In the genomic region with DNA sequence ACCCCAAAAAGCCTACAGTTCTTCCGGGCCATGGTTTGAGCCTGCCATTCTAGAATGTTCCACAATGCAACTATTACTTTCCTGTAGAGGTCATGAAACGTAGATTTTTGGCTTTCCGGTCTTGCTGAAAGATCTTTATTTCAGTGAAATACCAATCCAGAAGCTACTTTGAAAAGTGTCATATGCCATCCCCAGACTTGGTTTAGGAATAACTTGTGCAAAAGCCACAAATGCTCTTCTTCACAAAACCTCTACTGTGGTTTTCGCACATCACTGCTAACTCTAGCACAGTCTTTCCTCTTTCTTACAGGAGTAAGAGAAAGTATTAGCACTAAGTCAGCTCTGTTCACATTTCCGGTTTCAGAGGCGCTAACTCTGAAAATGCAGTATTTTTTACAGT, we compare ENCODE assay signal across 14 cellular contexts. TPM values are rescaled to one million over a fixed set of nuclear protein-coding genes. Genes with fewer than 3 reads are reported as not detected.
DNase-seq lines count a peak whose midpoint lies in the region; ATAC-seq and TF ChIP-seq lines count a peak whose summit lies in the region.
"Had no signal": no experiment of that assay in that cellular context is flagged by ENCODE, and none has a peak within 500 bp of the region (broad histone marks: within the 10 kb centered on the region; RNA-seq: fewer than 3 reads in every experiment).

No MANE protein-coding gene starts in this region.

- H3K27me3 ChIP-seq in neutrophil (no peaks in the 10 kb centered on the region), suprapubic skin (no peaks in the 10 kb centered on the region), foreskin keratinocyte (no peaks in the 10 kb centered on the region)

- 80% methylated on average over 6 of the region's 6 CpGs for WGBS in suprapubic skin

- H3K36me3 Mint-ChIP-seq in activated CD4-positive, alpha-beta T cell treated with anti-CD3 and anti-CD28 coated beads for 36 hours (ENCODE audit: low read depth): peaks cover 3% of the 10 kb centered on the region

- TF ChIP-seq EP300 in suprapubic skin (IDR thresholded peaks at IDR 0.05): no peak

- H3K27ac Mint-ChIP-seq in activated CD4-positive, alpha-beta T cell treated with anti-CD3 and anti-CD28 coated beads for 36 hours: peak overlapping the region; percentile 92
- H3K27ac Mint-ChIP-seq: activated B cell treated with CpG ODN at 0.5 μM for 24 hours, HFFc6 had no signal

- intact Hi-C loops in activated CD4-positive, alpha-beta T cell treated with anti-CD3 and anti-CD28 coated beads for 36 hours (cut with DNase I, micrococcal nuclease): loop anchor here (1.0 to 2.0 kb wide), 2 partner anchors 11 to 14 kb away; no protein-coding TSS in a partner anchor
- intact Hi-C loops in Right ventricle myocardium superior (cut with DNase I): no loop called here

- H3K4me3 ChIP-seq in neutrophil (ENCODE audit: low read depth in 1 of 2, low read length in 1 of 2) (no peak overlapping the region), suprapubic skin (no peak overlapping the region)
- H3K4me3 ChIP-seq: A549, lung had no signal

- DNase-seq in activated CD4-positive, alpha-beta T cell treated with anti-CD3 and anti-CD28 coated beads for 36 hours: no peak
- DNase-seq in activated CD4-positive, alpha-beta T cell treated with anti-CD3 and anti-CD28 coated beads for 48 hours: no peak
- peak; percentile 8 for DNase-seq in RPMI8226
- DNase-seq in Right ventricle myocardium superior: no peak
- no peak for DNase-seq in suprapubic skin (ENCODE audit: low spot score in 2 of 2)
- DNase-seq in foreskin keratinocyte: no peak
- DNase-seq: activated B cell treated with CpG ODN at 0.5 μM for 24 hours, HFFc6 had no signal

- peak overlapping the region; percentile 44 for H3K27ac ChIP-seq in neutrophil
- H3K27ac ChIP-seq in suprapubic skin: no peak overlapping the region
- no peak overlapping the region for H3K27ac ChIP-seq in foreskin keratinocyte
- H3K27ac ChIP-seq: A549 had no signal

- H3K4me3 Mint-ChIP-seq in activated CD4-positive, alpha-beta T cell treated with anti-CD3 and anti-CD28 coated beads for 36 hours: peak overlapping the region; percentile 64
- H3K4me3 Mint-ChIP-seq: activated B cell treated with CpG ODN at 0.5 μM for 24 hours, HFFc6 had no signal

- TF ChIP-seq CTCF in neutrophil (IDR thresholded peaks at IDR 0.05) (no peak), suprapubic skin (IDR thresholded peaks at IDR 0.05) (no peak), foreskin keratinocyte (conservative IDR thresholded peaks at IDR 0.05) (no peak)

- H3K9me3 ChIP-seq in neutrophil: no peaks in the 10 kb centered on the region
- no peaks in the 10 kb centered on the region for H3K9me3 ChIP-seq in suprapubic skin
- H3K9me3 ChIP-seq: A549 had no signal

- H3K4me1 ChIP-seq in neutrophil (ENCODE audit: control insufficient read depth in 1 of 2, insufficient read depth in 1 of 2, low read depth in 1 of 2, low read length in 1 of 2) (peaks cover 26 to 28% of the 10 kb centered on the region in 2 experiments), suprapubic skin (no peaks in the 10 kb centered on the region), foreskin keratinocyte (no peaks in the 10 kb centered on the region)
- H3K4me1 ChIP-seq: A549 had no signal

- peaks cover 83% of the 10 kb centered on the region for H3K4me1 Mint-ChIP-seq in activated CD4-positive, alpha-beta T cell treated with anti-CD3 and anti-CD28 coated beads for 36 hours

- H3K9me3 Mint-ChIP-seq in activated CD4-positive, alpha-beta T cell treated with anti-CD3 and anti-CD28 coated beads for 36 hours (ENCODE audit: low read depth): no peaks in the 10 kb centered on the region
- H3K9me3 Mint-ChIP-seq: activated B cell treated with CpG ODN at 0.5 μM for 24 hours, HFFc6 had no signal

- CTCF ChIA-PET in activated CD4-positive, alpha-beta T cell treated with anti-CD3 and anti-CD28 coated beads for 36 hours (lab: Charles Lee): interaction anchor here (0.7 to 2.8 kb wide), 6 partner anchors 11 to 138 kb away, joined by 3 to 16 read pairs (median 4); no protein-coding TSS in a partner anchor

- POLR2A ChIA-PET in activated CD4-positive, alpha-beta T cell treated with anti-CD3 and anti-CD28 coated beads for 36 hours (lab: Charles Lee): interaction anchor here (0.6 to 1.3 kb wide), 5 partner anchors 9 to 40 kb away, joined by 3 to 7 read pairs (median 4); no protein-coding TSS in a partner anchor

- H3K36me3 ChIP-seq in neutrophil (no peaks in the 10 kb centered on the region), suprapubic skin (no peaks in the 10 kb centered on the region)

- peak; percentile 79 for ATAC-seq in activated CD4-positive, alpha-beta T cell treated with anti-CD3 and anti-CD28 coated beads for 36 hours
- ATAC-seq in GM21825 (IDR thresholded peaks at IDR 0.05; ENCODE audit: unreplicated experiment) (peak; percentile 80), Right ventricle myocardium superior (ENCODE audit: poor library complexity) (no peak), foreskin keratinocyte (no peak)
- ATAC-seq: A549, sciatic nerve had no signal

- TF ChIP-seq POLR2A in suprapubic skin (IDR thresholded peaks at IDR 0.05): no peak

- no peaks in the 10 kb centered on the region for H3K27me3 Mint-ChIP-seq in activated CD4-positive, alpha-beta T cell treated with anti-CD3 and anti-CD28 coated beads for 36 hours
- H3K27me3 Mint-ChIP-seq: activated B cell treated with CpG ODN at 0.5 μM for 24 hours had no signal

RNA-seq across cellular contexts. Expression of gene CD40LG, which starts 12.7 kb away (rescaled TPM):
- 100 to 1,000 TPM; 123 to 146 TPM for total RNA-seq in activated CD4-positive, alpha-beta T cell treated with anti-CD3 and anti-CD28 coated beads for 36 hours
- total RNA-seq in Right ventricle myocardium superior (not detected), suprapubic skin (not detected), foreskin keratinocyte (not detected in 2 replicates)
- polyA plus RNA-seq in foreskin keratinocyte: not detected in 2 replicates
- total RNA-seq: activated B cell treated with CpG ODN at 0.5 μM for 24 hours, frontal cortex, HFFc6 had no signal
- polyA plus RNA-seq: A549 had no signal

Comparison
In these comparisons a context has a peak if more than half of its experiments do, and no peak if none do; other contexts are left out.
1. ATAC-seq: peak in activated CD4-positive, alpha-beta T cell treated with anti-CD3 and anti-CD28 coated beads for 36 hours (single experiment) and GM21825 (single experiment); none in Right ventricle myocardium superior (single experiment) and foreskin keratinocyte (single experiment).
2. RNA of gene CD40LG, which starts 12.7 kb away (total RNA-seq): 123 to 146 TPM in activated CD4-positive, alpha-beta T cell treated with anti-CD3 and anti-CD28 coated beads for 36 hours; not detected in suprapubic skin, not detected in Right ventricle myocardium superior (single experiment) and not detected in foreskin keratinocyte; every median in the first group is over 100 times any median in the second.